Comparison of ENCODE assay signal across 11 cellular contexts in genomic region chr12:122099856-122100255, GRCh38. TPM values are rescaled to one million over a fixed set of nuclear protein-coding genes. Genes with fewer than 3 reads are reported as not detected.
DNase-seq lines count a peak whose midpoint lies in the region; ATAC-seq and TF ChIP-seq lines count a peak whose summit lies in the region.
"Had no signal": no experiment of that assay in that cellular context is flagged by ENCODE, and none has a peak within 500 bp of the region (broad histone marks: within the 10 kb centered on the region; RNA-seq: fewer than 3 reads in every experiment).

No MANE protein-coding gene starts in this region.

- 0 out of 4 replicates have a peak overlapping the region, but pooled peaks of 1 of the 2 experiments have one; percentile 1 for H3K4me3 ChIP-seq in Panc1 (ENCODE audit: low read depth in 2 of 2, low read length in 2 of 2)
- no peak overlapping the region for H3K4me3 ChIP-seq in stomach
- H3K4me3 ChIP-seq in right lobe of liver, result no peak overlapping the region
- H3K4me3 ChIP-seq: suprapubic skin had no signal

- H3K27me3 ChIP-seq in Panc1 (ENCODE audit: control insufficient read depth, insufficient read depth, low read length), result no peaks in the 10 kb centered on the region
- H3K27me3 ChIP-seq in stomach, result no peaks in the 10 kb centered on the region
- no peaks in the 10 kb centered on the region for H3K27me3 ChIP-seq in right lobe of liver
- H3K27me3 ChIP-seq: suprapubic skin had no signal

- H3K27ac ChIP-seq in Panc1 (ENCODE audit: low read length) (peak overlapping the region; percentile 96), stomach (peak overlapping the region; percentile 80 to 90 (median 86)), right lobe of liver (no peak overlapping the region)

- H3K36me3 Mint-ChIP-seq in activated CD4-positive, alpha-beta T cell treated with anti-CD3 and anti-CD28 coated beads, Interleukin-2, amount 10 ng/mL, durations not matched to agents 24 days and 14 days (ENCODE audit: low read depth), result peaks cover 5% of the 10 kb centered on the region
- peaks cover 3% of the 10 kb centered on the region for H3K36me3 Mint-ChIP-seq in effector memory CD8-positive, alpha-beta T cell (ENCODE audit: insufficient read depth)

- no peaks in the 10 kb centered on the region for H3K9me3 Mint-ChIP-seq in activated CD4-positive, alpha-beta T cell treated with anti-CD3 and anti-CD28 coated beads, Interleukin-2, amount 10 ng/mL, durations not matched to agents 24 days and 14 days
- no peaks in the 10 kb centered on the region for H3K9me3 Mint-ChIP-seq in effector memory CD8-positive, alpha-beta T cell

- in situ Hi-C loops in Panc1 (cut with HindIII; ENCODE audit: low pct_unique_long_range_greater_than_20kb, low sequenced_read_pairs), result no loop called here

- no peaks in the 10 kb centered on the region for H3K27me3 Mint-ChIP-seq in activated CD4-positive, alpha-beta T cell treated with anti-CD3 and anti-CD28 coated beads, Interleukin-2, amount 10 ng/mL, durations not matched to agents 24 days and 14 days
- H3K27me3 Mint-ChIP-seq in effector memory CD8-positive, alpha-beta T cell, result no peaks in the 10 kb centered on the region

- H3K36me3 ChIP-seq in Panc1 (ENCODE audit: control insufficient read depth, insufficient read depth, low read length) (no peaks in the 10 kb centered on the region), stomach (no peaks in the 10 kb centered on the region), right lobe of liver (no peaks in the 10 kb centered on the region)
- H3K36me3 ChIP-seq: suprapubic skin had no signal

- peak; percentile 73 for DNase-seq in activated CD4-positive, alpha-beta T cell treated with anti-CD3 and anti-CD28 coated beads, Interleukin-2, amount 10 ng/mL, durations not matched to agents 24 days and 14 days
- DNase-seq in activated CD4-positive, alpha-beta T cell treated with anti-CD3 and anti-CD28 coated beads for 1 hour, result no peak
- DNase-seq in Panc1 (ENCODE audit: low read depth, low spot score) (no peak), stomach (no peak), NCI-H2081 treated with DMSO at 0.1 percent for 48 hours (lab: John Stamatoyannopoulos, UW) (no peak), right lobe of liver (no peak)
- DNase-seq in effector memory CD8-positive, alpha-beta T cell, result no peak
- DNase-seq: NCI-H1436 treated with DMSO at 0.1 percent for 48 hours had no signal

- BruUV-seq in Panc1 (replicated peaks; lab: Mats Ljungman, UMichigan), result no TSS peak

- H3K4me1 ChIP-seq in Panc1 (ENCODE audit: control insufficient read depth, insufficient read depth, low read length) (peaks cover 72% of the 10 kb centered on the region), stomach (peaks cover 44 to 98% (median 83%) of the 10 kb centered on the region in 4 donors), right lobe of liver (peaks cover 0 to 28% (median 15%) of the 10 kb centered on the region in 4 donors)

- no peak for ATAC-seq in Panc1
- peak; percentile 61 for ATAC-seq in effector memory CD8-positive, alpha-beta T cell (replicated peaks)
- ATAC-seq in GM18520 (IDR thresholded peaks at IDR 0.05; ENCODE audit: unreplicated experiment), result no peak
- no peak for ATAC-seq in right lobe of liver

- peak overlapping the region; percentile 76 for H3K27ac Mint-ChIP-seq in activated CD4-positive, alpha-beta T cell treated with anti-CD3 and anti-CD28 coated beads, Interleukin-2, amount 10 ng/mL, durations not matched to agents 24 days and 14 days
- H3K27ac Mint-ChIP-seq in effector memory CD8-positive, alpha-beta T cell, result peak overlapping the region; percentile 86 to 91

- WGBS in stomach, 5 donors, result 30 to 42% (median 36%) methylated on average over 3 of the region's 3 CpGs
- WGBS in right lobe of liver (ENCODE audit: insufficient coverage, low coverage, low lambda C conversion rate, missing lambda C conversion rate), result 38% methylated on average over 3 of the region's 3 CpGs

- TF ChIP-seq EP300 in stomach (IDR thresholded peaks at IDR 0.05), result no peak

- H3K4me3 Mint-ChIP-seq in activated CD4-positive, alpha-beta T cell treated with anti-CD3 and anti-CD28 coated beads, Interleukin-2, amount 10 ng/mL, durations not matched to agents 24 days and 14 days, result peak overlapping the region; percentile 62
- H3K4me3 Mint-ChIP-seq in effector memory CD8-positive, alpha-beta T cell, result peak overlapping the region; percentile 31 to 72
- H3K4me3 Mint-ChIP-seq: mesothelial cell of epicardium had no signal

- TF ChIP-seq CTCF in Panc1 (IDR thresholded peaks at IDR 0.05) (no peak), stomach (IDR thresholded peaks at IDR 0.05) (no peak), right lobe of liver (IDR thresholded peaks at IDR 0.05) (no peak)

- intact Hi-C loops in activated CD4-positive, alpha-beta T cell treated with anti-CD3 and anti-CD28 coated beads, Interleukin-2, amount 10 ng/mL, durations not matched to agents 24 days and 14 days (cut with micrococcal nuclease), result no loop called here
- intact Hi-C loops in Panc1 (cut with micrococcal nuclease; ENCODE audit: unreplicated experiment), result no loop called here
- intact Hi-C loops in stomach (cut with DNase I; ENCODE audit: low total_unique reads), result no loop called here
- intact Hi-C loops in right lobe of liver (cut with DNase I), result no loop called here

- POLR2A ChIA-PET in Panc1 (lab: Charles Lee), result interaction anchor here (0.6 kb wide), 1 partner anchor 15 kb away, joined by 3 read pairs; no protein-coding TSS in a partner anchor

- CTCF ChIA-PET in Panc1 (lab: Charles Lee), result interaction anchor here (0.7 kb wide), 2 partner anchors 45 to 121 kb away, joined by 3 read pairs; no protein-coding TSS in a partner anchor

- H3K4me1 Mint-ChIP-seq in activated CD4-positive, alpha-beta T cell treated with anti-CD3 and anti-CD28 coated beads, Interleukin-2, amount 10 ng/mL, durations not matched to agents 24 days and 14 days, result peaks cover 47% of the 10 kb centered on the region
- H3K4me1 Mint-ChIP-seq in effector memory CD8-positive, alpha-beta T cell (ENCODE audit: low read depth in 2 of 2), result peaks cover 41 to 52% of the 10 kb centered on the region in 2 donors

- TF ChIP-seq POLR2A in stomach (IDR thresholded peaks at IDR 0.05), result no peak
- no peak for TF ChIP-seq POLR2A in right lobe of liver (IDR thresholded peaks at IDR 0.05)

- H3K9me3 ChIP-seq in Panc1 (ENCODE audit: control insufficient read depth, insufficient read depth, low read depth, low read length) (no peaks in the 10 kb centered on the region), stomach (no peaks in the 10 kb centered on the region), right lobe of liver (no peaks in the 10 kb centered on the region)
- H3K9me3 ChIP-seq: suprapubic skin had no signal

RNA-seq across cellular contexts. Expression of gene MLXIP, which starts 21.3 kb away (rescaled TPM):
- 47.6 and 48.0 TPM in 2 replicates for total RNA-seq in activated CD4-positive, alpha-beta T cell treated with anti-CD3 and anti-CD28 coated beads, Interleukin-2, amount 10 ng/mL, durations not matched to agents 24 days and 14 days
- total RNA-seq in Panc1 (2021; ENCODE audit: unreplicated experiment) (124 TPM), stomach (100 to 1,000 TPM in 1 of 5 donors, 10 to 100 TPM in 4; 34.5 to 140 (median 37.1) TPM), right lobe of liver (10 to 100 TPM; 13.9 to 45.9 (median 16.6) TPM)
- polyA plus RNA-seq in Panc1 (2012; ENCODE audit: insufficient read length), result 115 TPM
- polyA plus RNA-seq in stomach, result 10 to 100 TPM; 12.3 to 28.0 (median 16.6) TPM

Comparison
In these comparisons a context has a peak if more than half of its experiments do, and no peak if none do; other contexts are left out.
1. H3K27ac ChIP-seq: peak in Panc1 (single experiment) and stomach (5 of 5); none in right lobe of liver (0 of 3).